9 cellular contexts compared by ENCODE assay signal in the genomic region with DNA sequence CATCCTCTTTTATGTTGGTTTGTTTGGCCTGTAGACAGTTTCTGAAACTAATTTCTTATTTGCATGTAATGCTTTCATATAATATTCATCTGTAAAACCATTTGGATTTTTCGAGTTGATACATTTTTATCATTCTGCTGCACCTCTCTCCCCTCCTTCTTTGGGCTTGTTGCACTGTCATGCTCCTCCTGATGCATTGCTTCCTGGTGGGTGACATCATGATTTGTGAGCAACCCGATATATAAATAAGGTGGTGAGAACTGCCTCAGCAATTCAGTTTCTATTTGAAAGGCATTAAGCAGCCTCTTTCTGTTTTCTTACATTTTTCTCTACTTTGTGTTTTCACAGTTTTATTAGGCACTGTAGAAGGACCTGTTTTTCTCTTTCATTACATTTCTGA.
DNase-seq lines count a peak whose midpoint lies in the region; ATAC-seq, FAIRE-seq and TF ChIP-seq lines count a peak whose summit lies in the region.
"Had no signal": no experiment of that assay in that cellular context is flagged by ENCODE, and none has a peak within 500 bp of the region (broad histone marks: within the 10 kb centered on the region; RNA-seq: fewer than 3 reads in every experiment).

No MANE protein-coding gene starts in this region.

- no peaks in the 10 kb centered on the region for H3K36me3 ChIP-seq in bronchial epithelial cell (ENCODE audit: control insufficient read depth, insufficient read depth, low read length)
- H3K36me3 ChIP-seq in small intestine (ENCODE audit: control insufficient read depth in 2 of 2, insufficient read depth in 2 of 2, low read length in 2 of 2): no peaks in the 10 kb centered on the region
- H3K36me3 ChIP-seq in prostate gland: no peaks in the 10 kb centered on the region
- H3K36me3 ChIP-seq in kidney (ENCODE audit: control insufficient read depth in 1 of 2, insufficient read depth in 2 of 2, low read length in 2 of 2): no peaks in the 10 kb centered on the region

- ATAC-seq in GM19025 (IDR thresholded peaks at IDR 0.05; ENCODE audit: low read depth, unreplicated experiment) (peak; percentile 32), HG03378 (IDR thresholded peaks at IDR 0.05; ENCODE audit: unreplicated experiment) (peak; percentile 43)

- H3K9ac ChIP-seq in kidney (ENCODE audit: low read length in 2 of 2): no peak overlapping the region

- TF ChIP-seq POLR2A in prostate gland (IDR thresholded peaks at IDR 0.05): no peak

- H3K27me3 ChIP-seq in bronchial epithelial cell (ENCODE audit: control insufficient read depth, insufficient read depth, low read length): no peaks in the 10 kb centered on the region
- no peaks in the 10 kb centered on the region for H3K27me3 ChIP-seq in small intestine (ENCODE audit: control insufficient read depth in 2 of 2, insufficient read depth in 2 of 2, low read length in 2 of 2)
- H3K27me3 ChIP-seq in prostate gland (replicated peaks; ENCODE audit: insufficient read depth): no peaks in the 10 kb centered on the region

- TF ChIP-seq CTCF in AG10803 (conservative IDR thresholded peaks at IDR 0.05; ENCODE audit: low read length) (no peak), bronchial epithelial cell (IDR thresholded peaks at IDR 0.05; ENCODE audit: insufficient read depth, low read length, severe bottlenecking) (no peak), prostate gland (IDR thresholded peaks at IDR 0.05) (no peak), kidney (IDR thresholded peaks at IDR 0.05; ENCODE audit: borderline replicate concordance, extremely low read depth, insufficient read depth) (no peak)

- no peak for FAIRE-seq in bronchial epithelial cell (lab: Jason Lieb, UNC)
- no peak for FAIRE-seq in small intestine (lab: Jason Lieb, UNC)
- no peak for FAIRE-seq in kidney (lab: Jason Lieb, UNC)

- H3K9me3 ChIP-seq in small intestine (ENCODE audit: control insufficient read depth, low read depth) (no peaks in the 10 kb centered on the region), prostate gland (no peaks in the 10 kb centered on the region), kidney (ENCODE audit: control insufficient read depth in 1 of 2, low read length in 2 of 2) (no peaks in the 10 kb centered on the region)

- 41 to 88% (median 51%) methylated on average over 2 of the region's 2 CpGs for WGBS in small intestine, 3 donors
- WGBS in prostate gland: 37% methylated on average over 2 of the region's 2 CpGs

- intact Hi-C loops in prostate gland (cut with DNase I): no loop called here
- intact Hi-C loops in kidney (cut with DNase I): no loop called here

- no peak overlapping the region for H3K27ac ChIP-seq in small intestine (ENCODE audit: low read depth in 1 of 2, low read length in 1 of 2)
- no peak overlapping the region for H3K27ac ChIP-seq in prostate gland
- no peak overlapping the region for H3K27ac ChIP-seq in kidney (ENCODE audit: low read depth in 2 of 2, low read length in 2 of 2)

- DNase-seq in AG10803 (ENCODE audit: low read depth) (peak; percentile 29), bronchial epithelial cell (ENCODE audit: low read depth) (peak; percentile 63), NCI-H1694 (lab: John Stamatoyannopoulos, UW) (no peak), small intestine (no peak), prostate gland (ENCODE audit: low spot score) (no peak), kidney (no peak)
- DNase-seq: SHP77 had no signal

- H3K4me1 ChIP-seq in small intestine (ENCODE audit: control insufficient read depth in 2 of 2, insufficient read depth in 1 of 2, low read depth in 1 of 2, low read length in 1 of 2) (no peaks in the 10 kb centered on the region), prostate gland (replicated peaks) (no peaks in the 10 kb centered on the region), kidney (ENCODE audit: control insufficient read depth in 1 of 2, insufficient read depth in 1 of 2, low read depth in 1 of 2, low read length in 2 of 2) (no peaks in the 10 kb centered on the region)

- H3K4me3 ChIP-seq in AG10803 (ENCODE audit: low read length) (no peak overlapping the region), bronchial epithelial cell (ENCODE audit: low read depth, low read length) (no peak overlapping the region), small intestine (ENCODE audit: low read depth in 1 of 2, low read length in 2 of 2) (no peak overlapping the region), prostate gland (no peak overlapping the region), kidney (ENCODE audit: low read length in 2 of 2) (no peak overlapping the region)

Comparison
In these comparisons a context has a peak if more than half of its experiments do, and no peak if none do; other contexts are left out.
1. DNase-seq: peak in AG10803 (single experiment) and bronchial epithelial cell (single experiment); none in NCI-H1694 (single experiment), small intestine (single experiment), prostate gland (single experiment) and kidney (single experiment).